Comparison of ENCODE assay signal across 11 cellular contexts in the genomic region with DNA sequence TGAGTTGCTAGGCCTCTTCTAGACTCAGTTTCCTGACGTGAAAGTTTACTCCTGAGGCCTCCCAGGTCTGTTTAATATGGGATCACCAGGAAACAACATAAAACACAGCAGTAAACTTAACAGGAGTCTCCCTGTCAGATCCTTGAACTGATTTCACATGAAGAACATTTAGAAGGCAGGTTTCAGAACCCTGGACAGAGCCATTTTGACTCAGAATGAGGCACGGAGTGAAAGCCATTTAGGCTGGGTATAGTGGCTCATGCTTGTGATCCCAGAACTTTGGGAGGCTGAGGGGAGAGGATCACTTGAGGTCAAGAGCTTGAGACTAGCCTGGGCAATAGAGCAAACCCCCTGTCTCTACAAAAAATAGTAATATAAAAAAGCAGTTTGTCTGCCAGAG.
DNase-seq lines count a peak whose midpoint lies in the region; ATAC-seq, FAIRE-seq and TF ChIP-seq lines count a peak whose summit lies in the region.
"Had no signal": no experiment of that assay in that cellular context is flagged by ENCODE, and none has a peak within 500 bp of the region (broad histone marks: within the 10 kb centered on the region; RNA-seq: fewer than 3 reads in every experiment).

No MANE protein-coding gene starts in this region.

- H3K4me2 ChIP-seq in A549, result no peak overlapping the region

- no peak for TF ChIP-seq RAD21 in A549 (conservative IDR thresholded peaks at IDR 0.05 in 1 of 2, IDR thresholded peaks at IDR 0.05 in 1 of 2)

- intact Hi-C loops in head of caudate nucleus (cut with DNase I), result loop anchor here (10.0 kb wide), 1 partner anchor 235 kb away; no protein-coding TSS in a partner anchor

- ATAC-seq in A549, result no peak; a peak in 1 of 6 replicates
- ATAC-seq: activated naive CD4-positive, alpha-beta T cell treated with anti-CD3 and anti-CD28 coated beads, Interleukin-2, amount 50 U/mL, for 72 hours had no signal

- no peaks in the 10 kb centered on the region for H3K9me3 ChIP-seq in A549
- no peaks in the 10 kb centered on the region for H3K9me3 ChIP-seq in effector memory CD4-positive, alpha-beta T cell (ENCODE audit: control insufficient read depth, low read length)
- H3K9me3 ChIP-seq: tibial artery had no signal

- POLR2A ChIA-PET in A549 (lab: Yijun Ruan, JAX), result no interaction called here
- POLR2A ChIA-PET in RWPE1 (lab: Yijun Ruan, JAX; ENCODE audit: low non-redundant PET), result no interaction called here

- no peaks in the 10 kb centered on the region for H3K36me3 ChIP-seq in effector memory CD4-positive, alpha-beta T cell (ENCODE audit: control insufficient read depth, insufficient read depth, low read length)
- H3K36me3 ChIP-seq: tibial artery had no signal

- no peak overlapping the region for H3K4me3 ChIP-seq in A549
- no peak overlapping the region for H3K4me3 ChIP-seq in fibroblast of villous mesenchyme (ENCODE audit: low read depth, low read length)
- no peak overlapping the region for H3K4me3 ChIP-seq in effector memory CD4-positive, alpha-beta T cell (ENCODE audit: insufficient read depth, low read depth, low read length, poor library complexity, severe bottlenecking)
- H3K4me3 ChIP-seq: tibial artery had no signal

- no peak for TF ChIP-seq EP300 in A549 (IDR thresholded peaks at IDR 0.05)

- TF ChIP-seq CTCF in A549 (IDR thresholded peaks at IDR 0.05), result no peak
- no peak for TF ChIP-seq CTCF in GM20000 (IDR thresholded peaks at IDR 0.05; ENCODE audit: extremely low read depth, missing control alignments)
- no peak for TF ChIP-seq CTCF in RWPE1 (conservative IDR thresholded peaks at IDR 0.05; ENCODE audit: low read depth)
- no peak for TF ChIP-seq CTCF in fibroblast of villous mesenchyme (IDR thresholded peaks at IDR 0.05; ENCODE audit: insufficient read depth, low read depth, low read length)

- H3K4me1 ChIP-seq in A549, result no peaks in the 10 kb centered on the region
- no peaks in the 10 kb centered on the region for H3K4me1 ChIP-seq in effector memory CD4-positive, alpha-beta T cell (ENCODE audit: control insufficient read depth, insufficient read depth, low read length, poor library complexity, severe bottlenecking)
- H3K4me1 ChIP-seq: tibial artery had no signal

- CTCF ChIA-PET in A549 (lab: Yijun Ruan, JAX), result no interaction called here
- CTCF ChIA-PET in RWPE1 (lab: Yijun Ruan, JAX), result no interaction called here

- TF ChIP-seq POLR2A in A549 (IDR thresholded peaks at IDR 0.05; ENCODE audit: low read length), result no peak

- H3K27ac ChIP-seq in A549 (no peak overlapping the region), RWPE1 (no peak overlapping the region)
- H3K27ac ChIP-seq in effector memory CD4-positive, alpha-beta T cell (ENCODE audit: insufficient read depth, low read length, poor library complexity, severe bottlenecking), result no peak overlapping the region
- H3K27ac ChIP-seq: tibial artery had no signal

- WGBS in A549 (ENCODE audit: missing lambda C conversion rate), result 3% methylated on average over 2 of the region's 2 CpGs

- peak in 1 of 2 experiments; percentile 10 for DNase-seq in A549 (ENCODE audit: low read depth in 1 of 2, low spot score in 1 of 2)
- DNase-seq in GM20000 (ENCODE audit: low spot score), result peak; percentile 6
- DNase-seq in RWPE1 (ENCODE audit: low spot score), result peak; percentile 13
- DNase-seq in fibroblast of villous mesenchyme (ENCODE audit: low read depth), result peak; percentile 7
- no peak for DNase-seq in effector memory CD4-positive, alpha-beta T cell
- no peak for DNase-seq in medulla oblongata (ENCODE audit: extremely low spot score)
- DNase-seq in head of caudate nucleus, result no peak
- DNase-seq in NK-92 (lab: John Stamatoyannopoulos, UW; ENCODE audit: unreplicated experiment), result no peak
- DNase-seq: effector CD8-positive, alpha-beta T cell; tibial artery had no signal

- FAIRE-seq in A549 (lab: Jason Lieb, UNC), result no peak

- no peaks in the 10 kb centered on the region for H3K27me3 ChIP-seq in effector memory CD4-positive, alpha-beta T cell (replicated peaks; ENCODE audit: control insufficient read depth, insufficient read depth, low read length, poor library complexity, severe bottlenecking)
- H3K27me3 ChIP-seq: tibial artery had no signal

TF ChIP-seq in A549, 52 proteins besides CTCF, POLR2A, EP300 and RAD21:
- TF ChIP-seq, protein P1, sequence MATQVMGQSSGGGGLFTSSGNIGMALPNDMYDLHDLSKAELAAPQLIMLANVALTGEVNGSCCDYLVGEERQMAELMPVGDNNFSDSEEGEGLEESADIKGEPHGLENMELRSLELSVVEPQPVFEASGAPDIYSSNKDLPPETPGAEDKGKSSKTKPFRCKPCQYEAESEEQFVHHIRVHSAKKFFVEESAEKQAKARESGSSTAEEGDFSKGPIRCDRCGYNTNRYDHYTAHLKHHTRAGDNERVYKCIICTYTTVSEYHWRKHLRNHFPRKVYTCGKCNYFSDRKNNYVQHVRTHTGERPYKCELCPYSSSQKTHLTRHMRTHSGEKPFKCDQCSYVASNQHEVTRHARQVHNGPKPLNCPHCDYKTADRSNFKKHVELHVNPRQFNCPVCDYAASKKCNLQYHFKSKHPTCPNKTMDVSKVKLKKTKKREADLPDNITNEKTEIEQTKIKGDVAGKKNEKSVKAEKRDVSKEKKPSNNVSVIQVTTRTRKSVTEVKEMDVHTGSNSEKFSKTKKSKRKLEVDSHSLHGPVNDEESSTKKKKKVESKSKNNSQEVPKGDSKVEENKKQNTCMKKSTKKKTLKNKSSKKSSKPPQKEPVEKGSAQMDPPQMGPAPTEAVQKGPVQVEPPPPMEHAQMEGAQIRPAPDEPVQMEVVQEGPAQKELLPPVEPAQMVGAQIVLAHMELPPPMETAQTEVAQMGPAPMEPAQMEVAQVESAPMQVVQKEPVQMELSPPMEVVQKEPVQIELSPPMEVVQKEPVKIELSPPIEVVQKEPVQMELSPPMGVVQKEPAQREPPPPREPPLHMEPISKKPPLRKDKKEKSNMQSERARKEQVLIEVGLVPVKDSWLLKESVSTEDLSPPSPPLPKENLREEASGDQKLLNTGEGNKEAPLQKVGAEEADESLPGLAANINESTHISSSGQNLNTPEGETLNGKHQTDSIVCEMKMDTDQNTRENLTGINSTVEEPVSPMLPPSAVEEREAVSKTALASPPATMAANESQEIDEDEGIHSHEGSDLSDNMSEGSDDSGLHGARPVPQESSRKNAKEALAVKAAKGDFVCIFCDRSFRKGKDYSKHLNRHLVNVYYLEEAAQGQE (IDR thresholded peaks at IDR 0.05), result peak; percentile 91
- TF ChIP-seq EHMT2 (IDR thresholded peaks at IDR 0.05; ENCODE audit: low read depth) (peak; percentile 57; the same call in 1 of the 2 replicates), ZFP36 (IDR thresholded peaks at IDR 0.05; ENCODE audit: borderline replicate concordance, partially characterized antibody) (no peak), CBX8 (IDR thresholded peaks at IDR 0.05) (no peak), NR3C1 (IDR thresholded peaks at IDR 0.05) (no peak)

Comparison
In these comparisons a context has a peak if more than half of its experiments do, and no peak if none do; other contexts are left out.
1. DNase-seq: peak in GM20000 (single experiment), RWPE1 (single experiment) and fibroblast of villous mesenchyme (single experiment); none in effector memory CD4-positive, alpha-beta T cell (0 of 3), medulla oblongata (single experiment), head of caudate nucleus (0 of 42) and NK-92 (single experiment).